Comparison of ENCODE assay signal across 9 cellular contexts in the genomic region with DNA sequence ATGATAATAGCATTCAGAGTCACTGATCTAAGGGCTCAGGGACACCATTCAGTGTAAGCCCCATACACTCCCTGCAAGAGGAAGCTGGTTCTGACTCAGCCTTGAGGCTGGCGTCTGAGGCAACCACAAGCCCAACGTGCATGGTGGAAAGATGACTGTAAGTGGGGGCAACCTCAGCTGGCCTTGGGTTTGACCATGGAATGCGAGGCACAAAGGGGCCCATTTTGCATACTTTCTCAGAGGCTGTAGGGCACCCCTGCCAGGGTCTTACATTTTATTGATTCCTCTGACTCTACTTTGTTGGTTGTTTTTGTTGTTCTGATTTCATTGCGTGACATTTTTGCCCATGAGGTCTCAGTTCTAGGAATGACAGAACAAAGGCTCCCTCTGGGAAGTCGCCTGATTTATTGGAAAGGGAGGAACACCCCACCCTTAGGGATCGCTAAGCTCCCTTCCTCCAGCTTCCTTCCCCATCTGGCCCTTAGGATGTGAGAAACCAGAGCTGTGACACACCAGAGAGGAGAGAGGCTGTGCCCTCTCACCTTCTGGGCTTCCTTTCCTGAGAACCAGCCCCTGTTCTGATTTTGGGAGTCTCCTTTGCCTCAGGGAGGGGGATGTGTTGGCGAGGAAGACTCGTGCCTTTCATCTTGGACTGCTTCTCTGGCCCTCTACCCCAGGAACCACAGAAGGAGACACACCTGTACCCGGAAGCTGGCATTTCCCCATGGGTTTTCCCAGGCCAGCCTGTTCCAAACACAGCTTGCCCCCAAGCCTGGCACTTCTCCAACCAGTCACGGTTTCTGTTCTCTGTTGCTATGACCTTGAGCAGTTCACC. TPM values are rescaled to one million over a fixed set of nuclear protein-coding genes. Genes with fewer than 3 reads are reported as not detected.
DNase-seq lines count a peak whose midpoint lies in the region; ATAC-seq, FAIRE-seq and TF ChIP-seq lines count a peak whose summit lies in the region.
"Had no signal": no experiment of that assay in that cellular context is flagged by ENCODE, and none has a peak within 500 bp of the region (broad histone marks: within the 10 kb centered on the region; RNA-seq: fewer than 3 reads in every experiment).

No MANE protein-coding gene starts in this region.

- TF ChIP-seq CTCF in osteoblast (IDR thresholded peaks at IDR 0.05; ENCODE audit: extremely low read depth, low read depth, low read length) = no peak

- no peaks in the 10 kb centered on the region for H3K27me3 Mint-ChIP-seq in dendritic cell treated with granulocyte-macrophage colony-stimulating factor and Interleukin-4, amounts not matched to agents 40 ng/mL and 50 ng/mL, for 4 days

- H3K27ac Mint-ChIP-seq in dendritic cell treated with granulocyte-macrophage colony-stimulating factor and Interleukin-4, amounts not matched to agents 40 ng/mL and 50 ng/mL, for 4 days = peak overlapping the region; percentile 92
- H3K27ac Mint-ChIP-seq: nephron had no signal

- H3K4me3 ChIP-seq in osteoblast (ENCODE audit: insufficient read depth, low read length) = peak overlapping the region; percentile 48

- peak overlapping the region; percentile 73 for H3K4me2 ChIP-seq in osteoblast (ENCODE audit: insufficient read depth, low read length)

- H3K27ac ChIP-seq in osteoblast (ENCODE audit: low read depth, low read length) = peak overlapping the region; percentile 77

- peak; percentile 85 for DNase-seq in AG20443 (ENCODE audit: low spot score)
- peak; percentile 11 to 49 for DNase-seq in SW 1271 (lab: John Stamatoyannopoulos, UW)
- peak; percentile 91 for DNase-seq in osteoblast (ENCODE audit: insufficient read length, low spot score, missing footprints)
- DNase-seq in NCI-H510A treated with DMSO at 0.1 percent for 48 hours (lab: John Stamatoyannopoulos, UW) = no peak
- DNase-seq in frontal cortex (ENCODE audit: low spot score in 2 of 2) = no peak

- peaks cover 100% of the 10 kb centered on the region for H3K36me3 Mint-ChIP-seq in dendritic cell treated with granulocyte-macrophage colony-stimulating factor and Interleukin-4, amounts not matched to agents 40 ng/mL and 50 ng/mL, for 4 days (ENCODE audit: low read depth)

- H3K4me1 Mint-ChIP-seq in dendritic cell treated with granulocyte-macrophage colony-stimulating factor and Interleukin-4, amounts not matched to agents 40 ng/mL and 50 ng/mL, for 4 days (ENCODE audit: low read depth) = peaks cover 91% of the 10 kb centered on the region

- intact Hi-C loops in dendritic cell treated with granulocyte-macrophage colony-stimulating factor and Interleukin-4, amounts not matched to agents 40 ng/mL and 50 ng/mL, for 4 days (cut with micrococcal nuclease) = loop anchor here (2.0 kb wide), 1 partner anchor 43 kb away; no protein-coding TSS in a partner anchor

- no peaks in the 10 kb centered on the region for H3K9me3 ChIP-seq in osteoblast (ENCODE audit: low read depth, low read length)

- no peaks in the 10 kb centered on the region for H3K79me2 ChIP-seq in osteoblast (ENCODE audit: insufficient read depth, low read length)

- H3K36me3 ChIP-seq in osteoblast (ENCODE audit: insufficient read depth, low read length) = no peaks in the 10 kb centered on the region

- H3K27me3 ChIP-seq in osteoblast (ENCODE audit: insufficient read depth, low read length) = no peaks in the 10 kb centered on the region

- H3K4me3 Mint-ChIP-seq in dendritic cell treated with granulocyte-macrophage colony-stimulating factor and Interleukin-4, amounts not matched to agents 40 ng/mL and 50 ng/mL, for 4 days = peak overlapping the region; percentile 85
- H3K4me3 Mint-ChIP-seq: nephron had no signal

- peaks cover 28% of the 10 kb centered on the region for H3K4me1 ChIP-seq in osteoblast (ENCODE audit: insufficient read depth, low read length)

- H4K20me1 ChIP-seq in osteoblast (ENCODE audit: insufficient read depth, low read length) = no peaks in the 10 kb centered on the region

- H2AFZ ChIP-seq in osteoblast (ENCODE audit: low read length) = peak overlapping the region; percentile 66

- FAIRE-seq in frontal cortex (lab: Jason Lieb, UNC) = no peak

- ATAC-seq in GM18909 (IDR thresholded peaks at IDR 0.05; ENCODE audit: poor library complexity, unreplicated experiment) (peak; percentile 50), HG03469 (IDR thresholded peaks at IDR 0.05; ENCODE audit: unreplicated experiment) (peak; percentile 60)

- no peaks in the 10 kb centered on the region for H3K9me3 Mint-ChIP-seq in dendritic cell treated with granulocyte-macrophage colony-stimulating factor and Interleukin-4, amounts not matched to agents 40 ng/mL and 50 ng/mL, for 4 days
- H3K9me3 Mint-ChIP-seq: nephron had no signal

RNA-seq across cellular contexts. Expression of gene CIITA, which starts 5.6 kb away (rescaled TPM):
- total RNA-seq in osteoblast (2.5 and 2.7 TPM in 2 replicates), frontal cortex (under 0.01 TPM)

RNA-seq across cellular contexts. Expression of gene TVP23A, which starts 52.8 kb away (rescaled TPM):
- under 0.01 TPM in 1 of 2 replicates, not detected in the other for total RNA-seq in osteoblast
- total RNA-seq in frontal cortex = 17.5 TPM

Comparison
In these comparisons a context has a peak if more than half of its experiments do, and no peak if none do; other contexts are left out.
1. DNase-seq: peak in AG20443 (single experiment), SW 1271 (2 of 2) and osteoblast (single experiment); none in NCI-H510A treated with DMSO at 0.1 percent for 48 hours (single experiment) and frontal cortex (0 of 2).
2. RNA of gene TVP23A, which starts 52.8 kb away (total RNA-seq): 17.5 TPM in frontal cortex (single experiment); under 0.01 TPM in osteoblast; every median in the first group is over 10 times any median in the second.